Comparison of ENCODE assay signal across 8 cellular contexts in the genomic region with DNA sequence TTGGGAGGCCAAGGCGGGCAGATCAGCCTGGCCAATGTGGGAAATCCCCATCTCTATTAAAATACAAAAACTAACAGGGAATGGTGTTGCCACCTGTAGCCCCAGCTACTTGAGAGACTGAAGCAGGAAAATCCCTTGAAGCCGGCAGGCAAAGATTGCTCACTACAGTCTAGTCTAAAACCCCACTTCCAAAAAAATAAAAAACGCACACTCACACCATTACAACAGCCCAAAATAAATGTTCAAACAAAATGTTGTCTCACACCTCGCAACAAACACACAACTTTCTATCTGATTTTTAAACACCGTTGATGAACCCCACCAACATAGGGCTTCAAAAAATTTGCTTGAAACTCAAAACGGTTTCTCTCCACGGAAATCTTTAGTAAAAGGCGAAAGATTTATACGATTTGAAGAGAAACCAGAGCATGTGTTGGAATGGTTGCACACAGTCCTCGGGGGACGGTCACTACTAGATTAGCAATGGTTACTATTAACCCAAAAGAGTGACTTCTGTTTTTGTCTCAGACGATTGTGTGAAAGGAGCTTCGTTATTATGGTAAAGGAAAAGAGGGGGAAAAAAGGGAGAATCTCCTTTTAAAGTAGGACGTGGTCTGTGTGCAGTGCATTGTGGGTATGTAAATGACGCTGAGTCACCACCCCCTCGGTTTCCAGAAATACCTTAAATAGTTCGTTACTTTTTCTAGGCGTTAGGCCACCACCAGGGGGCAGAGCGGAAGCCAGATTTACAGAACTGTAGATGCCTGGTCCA. TPM values are rescaled to one million over a fixed set of nuclear protein-coding genes. Genes with fewer than 3 reads are reported as not detected.
DNase-seq lines count a peak whose midpoint lies in the region; ATAC-seq, FAIRE-seq and TF ChIP-seq lines count a peak whose summit lies in the region.

A gene (minus strand): TSS at position 430 of the 772 bp plus-strand sequence.

- TF ChIP-seq POLR2A in GM12891 (IDR thresholded peaks at IDR 0.05; ENCODE audit: low read depth, low read length): peak; percentile 100

- peak within 1 kb of the TSS; percentile 60 for H3K9ac ChIP-seq in SU-DHL-6 (ENCODE audit: low read length)

- H3K4me1 ChIP-seq in heart right ventricle: peaks cover 0 to 43% (median 8%) of the 10 kb centered on the region in 9 donors
- H3K4me1 ChIP-seq in upper lobe of right lung: peaks cover 14% of the 10 kb centered on the region

- no peaks in the 10 kb centered on the region for H3K9me2 ChIP-seq in SU-DHL-6 (replicated peaks; ENCODE audit: insufficient read depth, low read length)

- peak within 1 kb of the TSS; percentile 100 for H3K27ac ChIP-seq in SU-DHL-6 (ENCODE audit: low read depth, low read length)
- peak within 1 kb of the TSS; percentile 42 for H3K27ac ChIP-seq in adipose tissue (ENCODE audit: low read depth, low read length)
- peak within 1 kb of the TSS; percentile 66 to 96 (median 89) for H3K27ac ChIP-seq in heart right ventricle
- peak within 1 kb of the TSS; percentile 96 for H3K27ac ChIP-seq in upper lobe of right lung

- 1% methylated on average over 19 of the region's 19 CpGs for WGBS in adipose tissue, 3 donors
- 2 to 3% methylated on average over 19 of the region's 19 CpGs for WGBS in heart right ventricle, 2 donors

- DNase-seq in GM12891 (ENCODE audit: insufficient read length, low spot score) (peak; percentile 66), NCI-H1417 (lab: John Stamatoyannopoulos, UW) (peak; percentile 93 to 99 (median 97)), heart right ventricle (peak; percentile 90 to 95), posterior vena cava (ENCODE audit: low spot score) (peak; percentile 97), upper lobe of right lung (peak; percentile 93)

- H3K9me3 ChIP-seq in SU-DHL-6 (ENCODE audit: insufficient read depth, low read length) (no peaks in the 10 kb centered on the region), heart right ventricle (no peaks in the 10 kb centered on the region), upper lobe of right lung (no peaks in the 10 kb centered on the region)

- H3K4me2 ChIP-seq in SU-DHL-6 (ENCODE audit: low read depth, low read length, poor library complexity, severe bottlenecking): peak within 1 kb of the TSS; percentile 90

- peaks cover 27% of the 10 kb centered on the region for H3F3A ChIP-seq in SU-DHL-6 (ENCODE audit: insufficient read depth)

- no peaks in the 10 kb centered on the region for H3K79me2 ChIP-seq in SU-DHL-6 (ENCODE audit: insufficient read depth, low read length)

- FAIRE-seq in GM12891 (lab: Jason Lieb, UNC): peak; percentile 80

- H3K4me3 ChIP-seq in SU-DHL-6 (ENCODE audit: insufficient read depth, low read length, poor library complexity, severe bottlenecking) (peak within 1 kb of the TSS; percentile 44), heart right ventricle (peak within 1 kb of the TSS in 8 of 10 donors; percentile 8 to 43 (median 28)), upper lobe of right lung (peak within 1 kb of the TSS; percentile 34)

- no peaks in the 10 kb centered on the region for H4K20me1 ChIP-seq in SU-DHL-6 (ENCODE audit: low read depth, low read length)

- peak within 1 kb of the TSS; percentile 84 for H2AFZ ChIP-seq in SU-DHL-6 (ENCODE audit: low read depth, low read length, severe bottlenecking)

- TF ChIP-seq CTCF in SU-DHL-6 (IDR thresholded peaks at IDR 0.05; ENCODE audit: insufficient read depth, low read length, poor library complexity, severe bottlenecking): peak; percentile 90
- TF ChIP-seq CTCF in heart right ventricle (IDR thresholded peaks at IDR 0.05): peak; percentile 72 to 91 (median 86)
- TF ChIP-seq CTCF in upper lobe of right lung (IDR thresholded peaks at IDR 0.05): peak; percentile 87

- ATAC-seq in HG02798 (IDR thresholded peaks at IDR 0.05; ENCODE audit: poor library complexity, unreplicated experiment) (peak; percentile 68), heart right ventricle (peak; percentile 82 to 92 (median 89)), upper lobe of right lung (peak; percentile 96)

- H3K36me3 ChIP-seq in SU-DHL-6 (ENCODE audit: low read length) (no peaks in the 10 kb centered on the region), heart right ventricle (no peaks in the 10 kb centered on the region), upper lobe of right lung (no peaks in the 10 kb centered on the region)

- H3K27me3 ChIP-seq in SU-DHL-6 (ENCODE audit: low read length) (no peaks in the 10 kb centered on the region), heart right ventricle (no peaks in the 10 kb centered on the region), upper lobe of right lung (no peaks in the 10 kb centered on the region)

- intact Hi-C loops in heart right ventricle (cut with DNase I) (loop anchor here in 4 of 10 donors (1.0 to 10.0 kb wide), 3 partner anchors 8 to 574 kb away; a partner anchor contains a TSS), posterior vena cava (cut with DNase I) (no loop called here), upper lobe of right lung (cut with DNase I) (no loop called here)

TF ChIP-seq in GM12891, 5 proteins besides CTCF, POLR2A, EP300 and RAD21:
- TF ChIP-seq PAX5 (IDR thresholded peaks at IDR 0.05; ENCODE audit: insufficient read depth, low read length, severe bottlenecking) (no peak), SPI1 (IDR thresholded peaks at IDR 0.05; ENCODE audit: low read depth, low read length) (peak; percentile 16; the same call in 1 of the 2 replicates), POLR2AphosphoS5 (IDR thresholded peaks at IDR 0.05; ENCODE audit: low read depth, low read length) (peak; percentile 100), POU2F2 (IDR thresholded peaks at IDR 0.05; ENCODE audit: low read depth, low read length) (peak; percentile 99), TAF1 (IDR thresholded peaks at IDR 0.05; ENCODE audit: low read depth, low read length) (peak; percentile 62; the same call in 1 of the 2 replicates)
TF ChIP-seq in GM12891: peak in this region for 4.

RNA-seq across cellular contexts. Expression of the gene that starts here (rescaled TPM):
- not detected for polyA plus RNA-seq in GM12891 (2012; ENCODE audit: low read depth, missing spikeins)
- polyA plus RNA-seq in adipose tissue (not detected), heart right ventricle (not detected)
- total RNA-seq in heart right ventricle (not detected), posterior vena cava (not detected), upper lobe of right lung (not detected)

Comparison
In these comparisons a context has a peak if more than half of its experiments do, and no peak if none do; other contexts are left out.
1. Peak in every context shown above with its lines: DNase-seq, ATAC-seq, H3K4me3 ChIP-seq and H3K27ac ChIP-seq.
2. Peak in DNase-seq, ATAC-seq, H3K4me3 ChIP-seq and H3K27ac ChIP-seq in heart right ventricle; RNA of the gene not detected or under 1 TPM.
3. Peak in DNase-seq in posterior vena cava; RNA of the gene not detected or under 1 TPM.
4. Peak in DNase-seq, ATAC-seq, H3K4me3 ChIP-seq and H3K27ac ChIP-seq in upper lobe of right lung; RNA of the gene not detected or under 1 TPM.
5. H3K27ac ChIP-seq: peak in every context shown above with its lines; median percentile 100 in SU-DHL-6; 96 in upper lobe of right lung; 89 in heart right ventricle; 42 in adipose tissue.